Comparison of ENCODE assay signal across 1 cellular context in genomic region chr11:107018274-107018901, GRCh38.
TF ChIP-seq lines count a peak whose summit lies in the region.

A gene with protein sequence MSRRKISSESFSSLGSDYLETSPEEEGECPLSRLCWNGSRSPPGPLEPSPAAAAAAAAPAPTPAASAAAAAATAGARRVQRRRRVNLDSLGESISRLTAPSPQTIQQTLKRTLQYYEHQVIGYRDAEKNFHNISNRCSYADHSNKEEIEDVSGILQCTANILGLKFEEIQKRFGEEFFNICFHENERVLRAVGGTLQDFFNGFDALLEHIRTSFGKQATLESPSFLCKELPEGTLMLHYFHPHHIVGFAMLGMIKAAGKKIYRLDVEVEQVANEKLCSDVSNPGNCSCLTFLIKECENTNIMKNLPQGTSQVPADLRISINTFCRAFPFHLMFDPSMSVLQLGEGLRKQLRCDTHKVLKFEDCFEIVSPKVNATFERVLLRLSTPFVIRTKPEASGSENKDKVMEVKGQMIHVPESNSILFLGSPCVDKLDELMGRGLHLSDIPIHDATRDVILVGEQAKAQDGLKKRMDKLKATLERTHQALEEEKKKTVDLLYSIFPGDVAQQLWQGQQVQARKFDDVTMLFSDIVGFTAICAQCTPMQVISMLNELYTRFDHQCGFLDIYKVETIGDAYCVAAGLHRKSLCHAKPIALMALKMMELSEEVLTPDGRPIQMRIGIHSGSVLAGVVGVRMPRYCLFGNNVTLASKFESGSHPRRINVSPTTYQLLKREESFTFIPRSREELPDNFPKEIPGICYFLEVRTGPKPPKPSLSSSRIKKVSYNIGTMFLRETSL (minus strand): TSS chr11:107018476. CDS start chr11:107018055, 421 bp downstream.

TF ChIP-seq in GM12878, 131 proteins besides CTCF, POLR2A, EP300 and RAD21 (continued from another document):
- TF ChIP-seq, protein P1, sequence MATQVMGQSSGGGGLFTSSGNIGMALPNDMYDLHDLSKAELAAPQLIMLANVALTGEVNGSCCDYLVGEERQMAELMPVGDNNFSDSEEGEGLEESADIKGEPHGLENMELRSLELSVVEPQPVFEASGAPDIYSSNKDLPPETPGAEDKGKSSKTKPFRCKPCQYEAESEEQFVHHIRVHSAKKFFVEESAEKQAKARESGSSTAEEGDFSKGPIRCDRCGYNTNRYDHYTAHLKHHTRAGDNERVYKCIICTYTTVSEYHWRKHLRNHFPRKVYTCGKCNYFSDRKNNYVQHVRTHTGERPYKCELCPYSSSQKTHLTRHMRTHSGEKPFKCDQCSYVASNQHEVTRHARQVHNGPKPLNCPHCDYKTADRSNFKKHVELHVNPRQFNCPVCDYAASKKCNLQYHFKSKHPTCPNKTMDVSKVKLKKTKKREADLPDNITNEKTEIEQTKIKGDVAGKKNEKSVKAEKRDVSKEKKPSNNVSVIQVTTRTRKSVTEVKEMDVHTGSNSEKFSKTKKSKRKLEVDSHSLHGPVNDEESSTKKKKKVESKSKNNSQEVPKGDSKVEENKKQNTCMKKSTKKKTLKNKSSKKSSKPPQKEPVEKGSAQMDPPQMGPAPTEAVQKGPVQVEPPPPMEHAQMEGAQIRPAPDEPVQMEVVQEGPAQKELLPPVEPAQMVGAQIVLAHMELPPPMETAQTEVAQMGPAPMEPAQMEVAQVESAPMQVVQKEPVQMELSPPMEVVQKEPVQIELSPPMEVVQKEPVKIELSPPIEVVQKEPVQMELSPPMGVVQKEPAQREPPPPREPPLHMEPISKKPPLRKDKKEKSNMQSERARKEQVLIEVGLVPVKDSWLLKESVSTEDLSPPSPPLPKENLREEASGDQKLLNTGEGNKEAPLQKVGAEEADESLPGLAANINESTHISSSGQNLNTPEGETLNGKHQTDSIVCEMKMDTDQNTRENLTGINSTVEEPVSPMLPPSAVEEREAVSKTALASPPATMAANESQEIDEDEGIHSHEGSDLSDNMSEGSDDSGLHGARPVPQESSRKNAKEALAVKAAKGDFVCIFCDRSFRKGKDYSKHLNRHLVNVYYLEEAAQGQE (IDR thresholded peaks at IDR 0.05; ENCODE audit: low read depth, low read length) = no peak
- TF ChIP-seq FOXK2 (IDR thresholded peaks at IDR 0.05) = no peak
- no peak for TF ChIP-seq MXI1 (IDR thresholded peaks at IDR 0.05; ENCODE audit: low read depth, low read length)
- no peak for TF ChIP-seq SREBF2 (IDR thresholded peaks at IDR 0.05; ENCODE audit: low read length)
- TF ChIP-seq MYB (IDR thresholded peaks at IDR 0.05; ENCODE audit: borderline replicate concordance, low read depth, low read length) = no peak
- no peak for TF ChIP-seq E4F1 (IDR thresholded peaks at IDR 0.05; ENCODE audit: borderline replicate concordance, partially characterized antibody)
- no peak for TF ChIP-seq POU2F2 (IDR thresholded peaks at IDR 0.05; ENCODE audit: borderline replicate concordance, low read depth, low read length)
- TF ChIP-seq, protein P2, sequence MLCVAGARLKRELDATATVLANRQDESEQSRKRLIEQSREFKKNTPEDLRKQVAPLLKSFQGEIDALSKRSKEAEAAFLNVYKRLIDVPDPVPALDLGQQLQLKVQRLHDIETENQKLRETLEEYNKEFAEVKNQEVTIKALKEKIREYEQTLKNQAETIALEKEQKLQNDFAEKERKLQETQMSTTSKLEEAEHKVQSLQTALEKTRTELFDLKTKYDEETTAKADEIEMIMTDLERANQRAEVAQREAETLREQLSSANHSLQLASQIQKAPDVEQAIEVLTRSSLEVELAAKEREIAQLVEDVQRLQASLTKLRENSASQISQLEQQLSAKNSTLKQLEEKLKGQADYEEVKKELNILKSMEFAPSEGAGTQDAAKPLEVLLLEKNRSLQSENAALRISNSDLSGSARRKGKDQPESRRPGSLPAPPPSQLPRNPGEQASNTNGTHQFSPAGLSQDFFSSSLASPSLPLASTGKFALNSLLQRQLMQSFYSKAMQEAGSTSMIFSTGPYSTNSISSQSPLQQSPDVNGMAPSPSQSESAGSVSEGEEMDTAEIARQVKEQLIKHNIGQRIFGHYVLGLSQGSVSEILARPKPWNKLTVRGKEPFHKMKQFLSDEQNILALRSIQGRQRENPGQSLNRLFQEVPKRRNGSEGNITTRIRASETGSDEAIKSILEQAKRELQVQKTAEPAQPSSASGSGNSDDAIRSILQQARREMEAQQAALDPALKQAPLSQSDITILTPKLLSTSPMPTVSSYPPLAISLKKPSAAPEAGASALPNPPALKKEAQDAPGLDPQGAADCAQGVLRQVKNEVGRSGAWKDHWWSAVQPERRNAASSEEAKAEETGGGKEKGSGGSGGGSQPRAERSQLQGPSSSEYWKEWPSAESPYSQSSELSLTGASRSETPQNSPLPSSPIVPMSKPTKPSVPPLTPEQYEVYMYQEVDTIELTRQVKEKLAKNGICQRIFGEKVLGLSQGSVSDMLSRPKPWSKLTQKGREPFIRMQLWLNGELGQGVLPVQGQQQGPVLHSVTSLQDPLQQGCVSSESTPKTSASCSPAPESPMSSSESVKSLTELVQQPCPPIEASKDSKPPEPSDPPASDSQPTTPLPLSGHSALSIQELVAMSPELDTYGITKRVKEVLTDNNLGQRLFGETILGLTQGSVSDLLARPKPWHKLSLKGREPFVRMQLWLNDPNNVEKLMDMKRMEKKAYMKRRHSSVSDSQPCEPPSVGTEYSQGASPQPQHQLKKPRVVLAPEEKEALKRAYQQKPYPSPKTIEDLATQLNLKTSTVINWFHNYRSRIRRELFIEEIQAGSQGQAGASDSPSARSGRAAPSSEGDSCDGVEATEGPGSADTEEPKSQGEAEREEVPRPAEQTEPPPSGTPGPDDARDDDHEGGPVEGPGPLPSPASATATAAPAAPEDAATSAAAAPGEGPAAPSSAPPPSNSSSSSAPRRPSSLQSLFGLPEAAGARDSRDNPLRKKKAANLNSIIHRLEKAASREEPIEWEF (IDR thresholded peaks at IDR 0.05; ENCODE audit: insufficient replicate concordance, low read depth, low read length) = no peak
- TF ChIP-seq CEBPZ (IDR thresholded peaks at IDR 0.05; ENCODE audit: low read depth, low read length) = no peak
- no peak for TF ChIP-seq KDM1A (IDR thresholded peaks at IDR 0.05; ENCODE audit: borderline replicate concordance)
- no peak for TF ChIP-seq ZZZ3 (IDR thresholded peaks at IDR 0.05; ENCODE audit: control insufficient read depth, insufficient read length, low read depth)
- no peak for TF ChIP-seq NR2F1 (conservative IDR thresholded peaks at IDR 0.05)
